In the genomic region with DNA sequence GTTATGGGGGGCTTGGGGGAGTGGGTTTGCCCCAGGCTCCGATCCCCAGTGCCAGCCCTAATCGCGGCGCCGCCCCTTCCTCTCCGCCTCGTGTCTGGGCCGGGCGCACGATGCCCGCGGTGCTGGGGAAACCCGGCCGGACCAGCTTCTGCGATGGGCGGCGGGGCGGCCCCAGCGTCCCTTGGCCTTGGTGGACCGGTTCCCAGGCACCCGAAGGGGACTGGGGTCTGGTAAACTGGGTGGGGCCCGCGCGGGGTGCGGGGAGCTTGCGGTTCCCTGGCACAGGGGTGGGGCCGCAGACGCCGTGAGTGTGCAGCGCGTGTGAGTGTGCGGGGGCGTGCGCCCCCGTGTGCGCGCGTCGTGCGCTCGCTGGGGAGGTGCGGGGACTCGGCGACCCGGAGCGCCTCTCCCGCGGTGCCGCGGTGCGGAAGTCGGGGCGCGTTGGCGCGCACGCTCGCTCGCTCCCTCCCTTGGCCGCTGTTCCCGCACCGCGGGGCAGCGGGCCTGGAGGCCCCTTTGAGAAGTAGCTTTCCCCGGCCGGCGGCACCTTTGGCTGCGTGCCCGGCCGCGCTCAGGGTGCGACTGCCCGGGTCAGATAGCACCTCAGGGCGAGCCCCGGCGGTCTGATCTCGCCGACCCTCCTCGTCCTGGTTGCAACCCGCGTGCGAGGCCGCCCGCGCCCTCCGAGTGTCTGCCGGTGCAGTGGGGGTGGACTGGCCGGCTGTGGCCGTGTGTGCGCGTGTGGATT, we compare ENCODE assay signal across 8 cellular contexts. TPM values are rescaled to one million over a fixed set of nuclear protein-coding genes. Genes with fewer than 3 reads are reported as not detected.
DNase-seq lines count a peak whose midpoint lies in the region; ATAC-seq lines count a peak whose summit lies in the region.

No MANE protein-coding gene starts in this region.

- peak overlapping the region; percentile 84 for H3K4me3 ChIP-seq in mesodermal cell (ENCODE audit: extremely low read depth, insufficient read depth, low read length, poor library complexity, severe bottlenecking)

- H3K4me3 Mint-ChIP-seq in activated CD4-positive, alpha-beta memory T cell treated with anti-CD3 and anti-CD28 coated beads, Interleukin-2, amount 10 ng/mL, durations not matched to agents 7 days and 5 days, result peak overlapping the region; percentile 75

- H3K9me3 Mint-ChIP-seq in activated CD4-positive, alpha-beta memory T cell treated with anti-CD3 and anti-CD28 coated beads, Interleukin-2, amount 10 ng/mL, durations not matched to agents 7 days and 5 days, result no peaks in the 10 kb centered on the region

- POLR2A ChIA-PET in activated CD4-positive, alpha-beta memory T cell treated with anti-CD3 and anti-CD28 coated beads, Interleukin-2, amount 10 ng/mL, durations not matched to agents 7 days and 5 days (lab: Charles Lee), result interaction anchor here (1.0 to 2.8 kb wide), 12 partner anchors 9 to 507 kb away, joined by 3 to 33 read pairs (median 5); a partner anchor contains a TSS

- peaks cover 27% of the 10 kb centered on the region for H3K4me1 Mint-ChIP-seq in activated CD4-positive, alpha-beta memory T cell treated with anti-CD3 and anti-CD28 coated beads, Interleukin-2, amount 10 ng/mL, durations not matched to agents 7 days and 5 days

- WGBS in mesodermal cell (ENCODE audit: insufficient coverage in 2 of 2), 2 experiments, result 0 to 1% methylated on average over 46 to 82 of the region's 91 CpGs

- CTCF ChIA-PET in activated CD4-positive, alpha-beta memory T cell treated with anti-CD3 and anti-CD28 coated beads, Interleukin-2, amount 10 ng/mL, durations not matched to agents 7 days and 5 days (lab: Charles Lee), result interaction anchor here (0.7 to 2.7 kb wide), 9 partner anchors 9 to 222 kb away, joined by 3 to 19 read pairs (median 4); a partner anchor contains a TSS

- H3K9me3 ChIP-seq in mesodermal cell (ENCODE audit: control insufficient read depth, low read length), result no peaks in the 10 kb centered on the region

- H3K27ac Mint-ChIP-seq in activated CD4-positive, alpha-beta memory T cell treated with anti-CD3 and anti-CD28 coated beads, Interleukin-2, amount 10 ng/mL, durations not matched to agents 7 days and 5 days, result peak overlapping the region; percentile 56

- peak; percentile 14 for DNase-seq in AG08395 (ENCODE audit: low spot score)
- DNase-seq in NCI-H510A (lab: John Stamatoyannopoulos, UW), result peak; percentile 27
- DNase-seq in activated CD4-positive, alpha-beta memory T cell treated with anti-CD3 and anti-CD28 coated beads, Interleukin-2, amount 10 ng/mL, durations not matched to agents 7 days and 5 days, result peak; percentile 69
- DNase-seq in effector CD8-positive, alpha-beta T cell (lab: John Stamatoyannopoulos, UW), result peak; percentile 41
- peak; percentile 34 to 49 for DNase-seq in stimulated activated CD8-positive, alpha-beta memory T cell treated with anti-CD3 and anti-CD28 coated beads, Interleukin-15, amount 100 ng/mL, for 48 hours (ENCODE audit: low read depth in 2 of 2)

- ATAC-seq in GM18861 (IDR thresholded peaks at IDR 0.05; ENCODE audit: unreplicated experiment) (peak; percentile 23), HG03066 (IDR thresholded peaks at IDR 0.05; ENCODE audit: low read depth, unreplicated experiment) (peak; percentile 29)

- H3K4me1 ChIP-seq in mesodermal cell (ENCODE audit: control insufficient read depth, insufficient read depth, low read length, poor library complexity, severe bottlenecking), result peaks cover 8% of the 10 kb centered on the region

- no peaks in the 10 kb centered on the region for H3K36me3 ChIP-seq in mesodermal cell (ENCODE audit: control insufficient read depth, insufficient read depth, low read length)

- peaks cover 9% of the 10 kb centered on the region for H3K27me3 Mint-ChIP-seq in activated CD4-positive, alpha-beta memory T cell treated with anti-CD3 and anti-CD28 coated beads, Interleukin-2, amount 10 ng/mL, durations not matched to agents 7 days and 5 days

- peak overlapping the region; percentile 62 for H3K27ac ChIP-seq in mesodermal cell (ENCODE audit: low read depth, low read length, severe bottlenecking)

- peaks cover 2% of the 10 kb centered on the region for H3K36me3 Mint-ChIP-seq in activated CD4-positive, alpha-beta memory T cell treated with anti-CD3 and anti-CD28 coated beads, Interleukin-2, amount 10 ng/mL, durations not matched to agents 7 days and 5 days (ENCODE audit: low read depth)

RNA-seq across cellular contexts. Expression of a gene that starts 0.6 kb away (rescaled TPM):
- total RNA-seq in activated CD4-positive, alpha-beta memory T cell treated with anti-CD3 and anti-CD28 coated beads, Interleukin-2, amount 10 ng/mL, durations not matched to agents 7 days and 5 days, result 1 to 10 TPM; 6.3 to 7.4 TPM
- 13.2 TPM for polyA plus RNA-seq in mesodermal cell (2013, experiment 1 of 2)
- 11.2 TPM for polyA plus RNA-seq in mesodermal cell (2013, experiment 2 of 2)

Comparison
In these comparisons a context has a peak if more than half of its experiments do, and no peak if none do; other contexts are left out.
1. Peak in every context shown above with its lines: DNase-seq, ATAC-seq, H3K4me3 ChIP-seq and H3K27ac ChIP-seq.
2. DNase-seq: peak in every context shown above with its lines; median percentile 69 in activated CD4-positive, alpha-beta memory T cell treated with anti-CD3 and anti-CD28 coated beads, Interleukin-2, amount 10 ng/mL, durations not matched to agents 7 days and 5 days; 42 in stimulated activated CD8-positive, alpha-beta memory T cell treated with anti-CD3 and anti-CD28 coated beads, Interleukin-15, amount 100 ng/mL, for 48 hours; 41 in effector CD8-positive, alpha-beta T cell; 27 in NCI-H510A; 14 in AG08395.